ENCODE assay signal across 3 cellular contexts in genomic region chr3:129391583-129391982, GRCh38. TPM values are rescaled to one million over a fixed set of nuclear protein-coding genes. Genes with fewer than 3 reads are reported as not detected.
"Had no signal": no experiment of that assay in that cellular context is flagged by ENCODE, and none has a peak within 500 bp of the region (broad histone marks: within the 10 kb centered on the region; RNA-seq: fewer than 3 reads in every experiment).

No MANE protein-coding gene starts in this region.

RNA-seq across cellular contexts. Expression of gene EFCAB12, which starts 36.9 kb away (rescaled TPM):
- total RNA-seq: ascending aorta, M059J, SJSA1 had no signal
